ENCODE assay signal across 14 cellular contexts in genomic region chr9:94697972-94698581, GRCh38. TPM values are rescaled to one million over a fixed set of nuclear protein-coding genes. Genes with fewer than 3 reads are reported as not detected.
A peak's percentile ranks its signal among the peaks of the same experiment; 100 is the strongest.
DNase-seq lines count a peak whose midpoint lies in the region; TF ChIP-seq lines count a peak whose summit lies in the region.
"Had no signal": no experiment of that assay in that cellular context is flagged by ENCODE, and none has a peak within 500 bp of the region (broad histone marks: within the 10 kb centered on the region; RNA-seq: fewer than 3 reads in every experiment).

No MANE protein-coding gene starts in this region.

- H3K79me2 ChIP-seq in hepatocyte = no peaks in the 10 kb centered on the region

- no peak overlapping the region for H3K27ac Mint-ChIP-seq in Calu3 (ENCODE audit: unreplicated experiment)
- H3K27ac Mint-ChIP-seq: stimulated activated memory B cell treated with anti-CD40 and anti-IgM and Interleukin-4, amounts not matched to agents 10 μg/mL and 1 μg/mL and 100 μg/mL, for 72 hours had no signal

- no peak overlapping the region for H2AFZ ChIP-seq in hepatocyte

- H3K4me3 ChIP-seq in hepatocyte (no peak overlapping the region), skeletal muscle cell (ENCODE audit: low read depth, low read length) (no peak overlapping the region), colonic mucosa (no peak overlapping the region)
- H3K4me3 ChIP-seq: heart right ventricle had no signal

- H3K9me2 ChIP-seq in hepatocyte (replicated peaks; ENCODE audit: insufficient read depth) = no peaks in the 10 kb centered on the region

- H3K4me1 Mint-ChIP-seq in Calu3 (ENCODE audit: low read depth, unreplicated experiment) = no peaks in the 10 kb centered on the region
- H3K4me1 Mint-ChIP-seq: stimulated activated memory B cell treated with anti-CD40 and anti-IgM and Interleukin-4, amounts not matched to agents 10 μg/mL and 1 μg/mL and 100 μg/mL, for 72 hours had no signal

- no peaks in the 10 kb centered on the region for H3K36me3 Mint-ChIP-seq in Calu3 (ENCODE audit: insufficient read depth, unreplicated experiment)
- H3K36me3 Mint-ChIP-seq: stimulated activated memory B cell treated with anti-CD40 and anti-IgM and Interleukin-4, amounts not matched to agents 10 μg/mL and 1 μg/mL and 100 μg/mL, for 72 hours had no signal

- H3K9me3 ChIP-seq in hepatocyte (ENCODE audit: low read depth) = no peaks in the 10 kb centered on the region
- no peaks in the 10 kb centered on the region for H3K9me3 ChIP-seq in colonic mucosa
- H3K9me3 ChIP-seq: heart right ventricle had no signal

- H3K4me1 ChIP-seq in hepatocyte (ENCODE audit: insufficient read depth) (peaks cover 17% of the 10 kb centered on the region), colonic mucosa (no peaks in the 10 kb centered on the region)
- H3K4me1 ChIP-seq: heart right ventricle had no signal

- TF ChIP-seq CTCF in hepatocyte (IDR thresholded peaks at IDR 0.05; ENCODE audit: poor library complexity) = no peak
- no peak for TF ChIP-seq CTCF in Calu3 (IDR thresholded peaks at IDR 0.05; ENCODE audit: unreplicated experiment)
- no peak for TF ChIP-seq CTCF in colonic mucosa (IDR thresholded peaks at IDR 0.05)

- peaks cover 4% of the 10 kb centered on the region for H3K9me3 Mint-ChIP-seq in Calu3 (ENCODE audit: low read depth, unreplicated experiment)
- H3K9me3 Mint-ChIP-seq: stimulated activated memory B cell treated with anti-CD40 and anti-IgM and Interleukin-4, amounts not matched to agents 10 μg/mL and 1 μg/mL and 100 μg/mL, for 72 hours had no signal

- no TSS peak for BruUV-seq in Calu3 (replicated peaks; lab: Mats Ljungman, UMichigan)

- peak; percentile 31 for DNase-seq in DMS153 (lab: John Stamatoyannopoulos, UW)
- no peak for DNase-seq in DMS153 treated with DMSO at 0.1 percent for 48 hours (lab: John Stamatoyannopoulos, UW; ENCODE audit: unreplicated experiment)
- DNase-seq in SW480 (ENCODE audit: low spot score) = peak; percentile 94
- peak; percentile 64 for DNase-seq in hepatocyte (ENCODE audit: low spot score)
- DNase-seq in skeletal muscle cell (ENCODE audit: low read depth) = peak; percentile 94
- DNase-seq in Calu3 = no peak
- DNase-seq in NCI-H2196 treated with DMSO at 0.1 percent for 48 hours (lab: John Stamatoyannopoulos, UW; ENCODE audit: unreplicated experiment) = no peak
- no peak for DNase-seq in colonic mucosa
- DNase-seq: GDM1; H7; heart right ventricle; stimulated activated CD4-positive, alpha-beta T cell treated with anti-CD3 and anti-CD28 coated beads, Interleukin-15, amount 100 ng/mL, for 24 hours had no signal

- H3K4me3 Mint-ChIP-seq in Calu3 (ENCODE audit: low read depth, unreplicated experiment) = no peak overlapping the region
- H3K4me3 Mint-ChIP-seq: stimulated activated memory B cell treated with anti-CD40 and anti-IgM and Interleukin-4, amounts not matched to agents 10 μg/mL and 1 μg/mL and 100 μg/mL, for 72 hours had no signal

- no peak overlapping the region for H3K4me2 ChIP-seq in hepatocyte

- H3K36me3 ChIP-seq in hepatocyte (replicated peaks; ENCODE audit: insufficient read depth, low read depth) (no peaks in the 10 kb centered on the region), colonic mucosa (no peaks in the 10 kb centered on the region)
- H3K36me3 ChIP-seq: heart right ventricle had no signal

- H3K27ac ChIP-seq in hepatocyte (peak overlapping the region; percentile 90), colonic mucosa (no peak overlapping the region)
- H3K27ac ChIP-seq: 22Rv1, heart right ventricle had no signal

- H3K27me3 ChIP-seq in hepatocyte (no peaks in the 10 kb centered on the region), colonic mucosa (no peaks in the 10 kb centered on the region)
- H3K27me3 ChIP-seq: heart right ventricle had no signal

- intact Hi-C loops in Calu3 (cut with micrococcal nuclease; ENCODE audit: unreplicated experiment) = no loop called here
- intact Hi-C loops in colonic mucosa (cut with DNase I) = no loop called here

- no peak overlapping the region for H3K9ac ChIP-seq in colonic mucosa (ENCODE audit: low read depth in 2 of 2, low read length in 2 of 2)

- no peaks in the 10 kb centered on the region for H4K20me1 ChIP-seq in hepatocyte (ENCODE audit: insufficient read depth, poor library complexity, severe bottlenecking)

- H3K27me3 Mint-ChIP-seq in Calu3 (ENCODE audit: unreplicated experiment) = peaks cover 9% of the 10 kb centered on the region

- WGBS in hepatocyte (ENCODE audit: low lambda C conversion rate, missing lambda C conversion rate) = 46% methylated on average over 5 of the region's 5 CpGs

- CTCF ChIA-PET in Calu3 (lab: Charles Lee) = no interaction called here

RNA-seq across cellular contexts. Expression of gene AOPEP, which starts 28.4 kb away (rescaled TPM):
- total RNA-seq in hepatocyte = 82.1 and 101 TPM in 2 replicates
- polyA plus RNA-seq in hepatocyte = 81.3 and 82.8 TPM in 2 replicates
- total RNA-seq in Calu3 (2022) = 89.5 and 90.2 TPM in 2 replicates
- 10 to 100 TPM; 38.4 to 43.2 TPM for total RNA-seq in colonic mucosa

RNA-seq across cellular contexts. Expression of gene FBP1, which starts 58.8 kb away (rescaled TPM):
- total RNA-seq in hepatocyte (24.0 and 31.2 TPM in 2 replicates), Calu3 (2022) (6.5 and 7.7 TPM in 2 replicates), colonic mucosa (10 to 100 TPM; 43.8 to 51.4 TPM)
- 38.4 and 65.3 TPM in 2 replicates for polyA plus RNA-seq in hepatocyte

Comparison
In these comparisons a context has a peak if more than half of its experiments do, and no peak if none do; other contexts are left out.
1. DNase-seq: peak in DMS153 (single experiment), SW480 (single experiment), hepatocyte (single experiment) and skeletal muscle cell (single experiment); none in DMS153 treated with DMSO at 0.1 percent for 48 hours (single experiment), Calu3 (single experiment), NCI-H2196 treated with DMSO at 0.1 percent for 48 hours (single experiment) and colonic mucosa (single experiment).